ENCODE assay signal across 8 cellular contexts in genomic region chr4:8641931-8642650, GRCh38. TPM values are rescaled to one million over a fixed set of nuclear protein-coding genes. Genes with fewer than 3 reads are reported as not detected.
"Had no signal": no experiment of that assay in that cellular context is flagged by ENCODE, and none has a peak within 500 bp of the region (broad histone marks: within the 10 kb centered on the region; RNA-seq: fewer than 3 reads in every experiment).

No MANE protein-coding gene starts in this region.

- DNase-seq: activated CD4-positive, alpha-beta T cell treated with anti-CD3 and anti-CD28 coated beads, Interleukin-2, amount 10 ng/mL, durations not matched to agents 7 days and 5 days; activated CD8-positive, alpha-beta memory T cell treated with anti-CD3 and anti-CD28 coated beads for 24 hours; activated naive CD4-positive, alpha-beta T cell treated with anti-CD3 and anti-CD28 coated beads for 36 hours; activated T-cell treated with anti-CD3 and anti-CD28 coated beads for 4 hours; islet precursor cell had no signal

- H3K27me3 Mint-ChIP-seq: activated CD4-positive, alpha-beta T cell treated with anti-CD3 and anti-CD28 coated beads, Interleukin-2, amount 10 ng/mL, durations not matched to agents 7 days and 5 days; stimulated activated naive CD8-positive, alpha-beta T cell treated with anti-CD3 and anti-CD28 coated beads, Interleukin-15, Interleukin-2, amounts not matched to agents 100 ng/mL and 50 ng/mL, for 24 hours had no signal

- H3K9me3 Mint-ChIP-seq: activated CD4-positive, alpha-beta T cell treated with anti-CD3 and anti-CD28 coated beads, Interleukin-2, amount 10 ng/mL, durations not matched to agents 7 days and 5 days; activated naive CD4-positive, alpha-beta T cell treated with anti-CD3 and anti-CD28 coated beads for 36 hours; stimulated activated naive CD8-positive, alpha-beta T cell treated with anti-CD3 and anti-CD28 coated beads, Interleukin-15, Interleukin-2, amounts not matched to agents 100 ng/mL and 50 ng/mL, for 24 hours had no signal

- H3K27ac Mint-ChIP-seq: activated CD4-positive, alpha-beta T cell treated with anti-CD3 and anti-CD28 coated beads, Interleukin-2, amount 10 ng/mL, durations not matched to agents 7 days and 5 days; activated naive CD4-positive, alpha-beta T cell treated with anti-CD3 and anti-CD28 coated beads for 36 hours; stimulated activated naive CD8-positive, alpha-beta T cell treated with anti-CD3 and anti-CD28 coated beads, Interleukin-15, Interleukin-2, amounts not matched to agents 100 ng/mL and 50 ng/mL, for 24 hours had no signal

- H3K4me3 Mint-ChIP-seq: activated CD4-positive, alpha-beta T cell treated with anti-CD3 and anti-CD28 coated beads, Interleukin-2, amount 10 ng/mL, durations not matched to agents 7 days and 5 days; activated naive CD4-positive, alpha-beta T cell treated with anti-CD3 and anti-CD28 coated beads for 36 hours; stimulated activated naive CD8-positive, alpha-beta T cell treated with anti-CD3 and anti-CD28 coated beads, Interleukin-15, Interleukin-2, amounts not matched to agents 100 ng/mL and 50 ng/mL, for 24 hours had no signal

- H3K4me1 Mint-ChIP-seq: activated CD4-positive, alpha-beta T cell treated with anti-CD3 and anti-CD28 coated beads, Interleukin-2, amount 10 ng/mL, durations not matched to agents 7 days and 5 days had no signal

- ATAC-seq: gastroesophageal sphincter had no signal

RNA-seq across cellular contexts. Expression of gene CPZ, which starts 49.5 kb away (rescaled TPM):
- total RNA-seq: activated CD4-positive, alpha-beta T cell treated with anti-CD3 and anti-CD28 coated beads, Interleukin-2, amount 10 ng/mL, durations not matched to agents 7 days and 5 days; activated naive CD4-positive, alpha-beta T cell treated with anti-CD3 and anti-CD28 coated beads for 36 hours; dermis microvascular lymphatic vessel endothelial cell had no signal
